8 cellular contexts compared by ENCODE assay signal in the genomic region with DNA sequence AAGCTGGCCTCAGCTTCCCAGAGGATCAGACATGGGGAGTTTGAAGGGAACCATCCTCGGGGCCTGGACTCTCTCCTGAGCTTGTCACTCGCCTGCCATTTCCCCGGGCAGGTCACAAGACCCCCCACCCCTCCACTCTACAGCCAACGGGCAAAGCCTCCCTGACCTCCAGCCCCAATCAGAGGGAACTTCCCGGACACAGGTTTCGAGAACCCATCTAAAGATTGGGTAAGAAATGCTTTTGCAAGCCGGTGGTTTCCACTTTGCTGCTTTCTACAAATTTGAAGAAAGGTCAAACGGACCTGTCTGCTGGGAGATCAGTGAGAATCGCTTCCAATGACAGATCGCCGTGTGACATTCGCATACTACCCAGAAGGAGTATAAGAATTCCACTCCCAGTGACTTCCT.
DNase-seq lines count a peak whose midpoint lies in the region; ATAC-seq and TF ChIP-seq lines count a peak whose summit lies in the region.

No MANE protein-coding gene starts in this region.

- intact Hi-C loops in upper lobe of right lung (cut with DNase I) (loop anchor here (5.0 to 10.0 kb wide), 2 partner anchors 727 to 869 kb away; no protein-coding TSS in a partner anchor), sigmoid colon (cut with DNase I) (loop anchor here (5.0 to 10.0 kb wide), 2 partner anchors 449 to 722 kb away; no protein-coding TSS in a partner anchor)

- ATAC-seq in GM21367 (IDR thresholded peaks at IDR 0.05; ENCODE audit: unreplicated experiment) (peak; percentile 23), HG03565 (IDR thresholded peaks at IDR 0.05; ENCODE audit: unreplicated experiment) (peak; percentile 16), upper lobe of right lung (peak; percentile 56)

- 52 to 60% methylated on average over 12 of the region's 12 CpGs for WGBS in sigmoid colon, 2 donors

- no peak for TF ChIP-seq EP300 in sigmoid colon (IDR thresholded peaks at IDR 0.05)

- H3K4me1 ChIP-seq in upper lobe of right lung = peaks cover 14% of the 10 kb centered on the region
- H3K4me1 ChIP-seq in sigmoid colon = peaks cover 0 to 26% (median 14%) of the 10 kb centered on the region in 4 donors

- H3K4me3 ChIP-seq in GM12864 (ENCODE audit: low read depth, low read length) = peak overlapping the region; percentile 29
- no peak overlapping the region for H3K4me3 ChIP-seq in choroid plexus epithelial cell (ENCODE audit: low read depth, low read length)
- peak overlapping the region; percentile 15 for H3K4me3 ChIP-seq in upper lobe of right lung
- H3K4me3 ChIP-seq in sigmoid colon = peak overlapping the region in 1 of 4 donors; percentile 24

- DNase-seq in GM12864 (ENCODE audit: low read depth) (peak; percentile 64), choroid plexus epithelial cell (ENCODE audit: low read depth) (peak; percentile 67), upper lobe of right lung (no peak), NCI-H1930 (lab: John Stamatoyannopoulos, UW) (no peak), DMS 273 treated with DMSO at 0.1 percent for 48 hours (lab: John Stamatoyannopoulos, UW) (no peak), sigmoid colon (no peak)

- TF ChIP-seq CTCF in GM12864 (IDR thresholded peaks at IDR 0.05; ENCODE audit: low read depth, low read length, missing control alignments) = no peak
- no peak for TF ChIP-seq CTCF in choroid plexus epithelial cell (conservative IDR thresholded peaks at IDR 0.05; ENCODE audit: low read depth, low read length)
- no peak for TF ChIP-seq CTCF in upper lobe of right lung (IDR thresholded peaks at IDR 0.05)
- no peak for TF ChIP-seq CTCF in sigmoid colon (IDR thresholded peaks at IDR 0.05)

- no peak overlapping the region for H3K27ac ChIP-seq in upper lobe of right lung
- H3K27ac ChIP-seq in sigmoid colon = peak overlapping the region in 2 of 4 donors; percentile 39 to 65

- no peaks in the 10 kb centered on the region for H3K27me3 ChIP-seq in upper lobe of right lung
- no peaks in the 10 kb centered on the region for H3K27me3 ChIP-seq in sigmoid colon

- no peaks in the 10 kb centered on the region for H3K36me3 ChIP-seq in upper lobe of right lung
- H3K36me3 ChIP-seq in sigmoid colon = no peaks in the 10 kb centered on the region

- H3K9me3 ChIP-seq in upper lobe of right lung (no peaks in the 10 kb centered on the region), sigmoid colon (no peaks in the 10 kb centered on the region)

- no peak for TF ChIP-seq POLR2A in sigmoid colon (IDR thresholded peaks at IDR 0.05)

Comparison
In these comparisons a context has a peak if more than half of its experiments do, and no peak if none do; other contexts are left out.
1. DNase-seq: peak in GM12864 (single experiment) and choroid plexus epithelial cell (single experiment); none in upper lobe of right lung (single experiment), NCI-H1930 (0 of 2), DMS 273 treated with DMSO at 0.1 percent for 48 hours (single experiment) and sigmoid colon (single experiment).
2. Peak in every context shown above with its lines, with median percentiles within 50 percentile points of each other: ATAC-seq.